Comparison of ENCODE assay signal across 24 cellular contexts in genomic region chr20:16411361-16411760, GRCh38.
DNase-seq lines count a peak whose midpoint lies in the region; ATAC-seq, FAIRE-seq and TF ChIP-seq lines count a peak whose summit lies in the region.
"Had no signal": no experiment of that assay in that cellular context is flagged by ENCODE, and none has a peak within 500 bp of the region (broad histone marks: within the 10 kb centered on the region; RNA-seq: fewer than 3 reads in every experiment).

No MANE protein-coding gene starts in this region.

- H3K4me2 ChIP-seq in K562 (ENCODE audit: insufficient read depth, low read length): peak overlapping the region; percentile 6; the same call in 1 of the 2 replicates
- H3K4me2 ChIP-seq: BLaER1 treated with 17β-estradiol and CSF1 and Interleukin-3, amounts not matched to agents 10 nM and 100 nM had no signal

- no peak overlapping the region for H2AFZ ChIP-seq in K562 (ENCODE audit: low read depth, low read length)

- peak; percentile 76; the same call in 1 of the 2 replicates for TF ChIP-seq EP300 in K562 (IDR thresholded peaks at IDR 0.05; ENCODE audit: low read length)
- no peak for TF ChIP-seq EP300 in esophagus muscularis mucosa (IDR thresholded peaks at IDR 0.05)

- H3K27me3 Mint-ChIP-seq in activated T-helper 1 cell treated with anti-CD3 and anti-CD28 coated beads, Interleukin-12 subunit alpha, Interleukin-12 subunit beta, Interleukin-2, Interleukin-4 antibody, amounts not matched to agents 30 ng/mL and 10 ng/mL and 1 ng/mL, durations not matched to agents 14 hours and 24 hours and 36 hours (ENCODE audit: insufficient read depth): no peaks in the 10 kb centered on the region
- H3K27me3 Mint-ChIP-seq: B cell; CD4-positive, alpha-beta T cell had no signal

- no TSS peak for BruUV-seq in K562 (replicated peaks; lab: Mats Ljungman, UMichigan)

- no peaks in the 10 kb centered on the region for H3K9me1 ChIP-seq in K562 (ENCODE audit: control insufficient read depth, insufficient read depth, low read length)

- WGBS in K562 (ENCODE audit: insufficient coverage, low coverage, missing lambda C conversion rate): 42% methylated on average over 3 of the region's 3 CpGs
- 98% methylated on average over 3 of the region's 3 CpGs for WGBS in esophagus muscularis mucosa

- no peak for TF ChIP-seq RAD21 in K562 (CRISPR knock-in tag; conservative IDR thresholded peaks at IDR 0.05 in 1 of 2, IDR thresholded peaks at IDR 0.05 in 1 of 2)

- CTCF ChIA-PET in K562 (lab: Yijun Ruan, JAX; ENCODE audit: low intra/inter-chr PET ratio): no interaction called here

- H3K4me3 Mint-ChIP-seq in activated T-helper 1 cell treated with anti-CD3 and anti-CD28 coated beads, Interleukin-12 subunit alpha, Interleukin-12 subunit beta, Interleukin-2, Interleukin-4 antibody, amounts not matched to agents 30 ng/mL and 10 ng/mL and 1 ng/mL, durations not matched to agents 14 hours and 24 hours and 36 hours: no peak overlapping the region
- H3K4me3 Mint-ChIP-seq: B cell; CD4-positive, alpha-beta T cell; CD8-positive, alpha-beta T cell had no signal

- no peaks in the 10 kb centered on the region; the same call in 1 of the 2 replicates for H3K9me3 ChIP-seq in K562 (replicated peaks; ENCODE audit: control insufficient read depth, insufficient read depth, low read depth, low read length)
- H3K9me3 ChIP-seq in esophagus muscularis mucosa: peaks cover 0 to 10% (median 5%) of the 10 kb centered on the region in 4 donors

- H3K79me2 ChIP-seq in K562 (ENCODE audit: control insufficient read depth, insufficient read depth, low read length): no peaks in the 10 kb centered on the region

- in situ Hi-C loops in K562 (cut with MboI): no loop called here

- TF ChIP-seq POLR2A in K562 (conservative IDR thresholded peaks at IDR 0.05) (no peak), esophagus muscularis mucosa (IDR thresholded peaks at IDR 0.05; ENCODE audit: low read depth) (no peak)

- TF ChIP-seq CTCF in K562 (IDR thresholded peaks at IDR 0.05 in 2 of 3, conservative IDR thresholded peaks at IDR 0.05 in 1 of 3; ENCODE audit: insufficient read depth in 2 of 3, low read depth in 1 of 3, low read length in 3 of 3) (no peak), esophagus muscularis mucosa (IDR thresholded peaks at IDR 0.05) (no peak)

- H3K36me3 ChIP-seq in K562 (ENCODE audit: control insufficient read depth, insufficient read depth, low read length) (no peaks in the 10 kb centered on the region), esophagus muscularis mucosa (peaks cover 0 to 19% (median 1%) of the 10 kb centered on the region in 4 donors)

- H3K4me1 Mint-ChIP-seq in activated T-helper 1 cell treated with anti-CD3 and anti-CD28 coated beads, Interleukin-12 subunit alpha, Interleukin-12 subunit beta, Interleukin-2, Interleukin-4 antibody, amounts not matched to agents 30 ng/mL and 10 ng/mL and 1 ng/mL, durations not matched to agents 14 hours and 24 hours and 36 hours (ENCODE audit: low read depth): no peaks in the 10 kb centered on the region
- H3K4me1 Mint-ChIP-seq: B cell had no signal

- H3K4me3 ChIP-seq in K562 (no peak overlapping the region), esophagus muscularis mucosa (no peak overlapping the region)
- H3K4me3 ChIP-seq: BLaER1 treated with 17β-estradiol and CSF1 and Interleukin-3, amounts not matched to agents 10 nM and 100 nM had no signal

- H3K27ac ChIP-seq in K562 (ENCODE audit: extremely low read depth, low read depth, low read length) (peak overlapping the region; percentile 35; the same call in 1 of the 3 replicates), esophagus muscularis mucosa (replicated peaks in 1 of 4) (no peak overlapping the region)
- H3K27ac ChIP-seq: BLaER1 treated with 17β-estradiol and CSF1 and Interleukin-3, amounts not matched to agents 10 nM and 100 nM; C4-2B had no signal

- POLR2A ChIA-PET in K562 (lab: Yijun Ruan, JAX): no interaction called here

- no peak overlapping the region for H3K27ac Mint-ChIP-seq in activated T-helper 1 cell treated with anti-CD3 and anti-CD28 coated beads, Interleukin-12 subunit alpha, Interleukin-12 subunit beta, Interleukin-2, Interleukin-4 antibody, amounts not matched to agents 30 ng/mL and 10 ng/mL and 1 ng/mL, durations not matched to agents 14 hours and 24 hours and 36 hours
- H3K27ac Mint-ChIP-seq: B cell; CD4-positive, alpha-beta T cell; CD8-positive, alpha-beta T cell had no signal

- peak; percentile 85 for ATAC-seq in K562
- ATAC-seq: CD8-positive, alpha-beta T cell had no signal

- DNase-seq in CMK (ENCODE audit: low read depth) (peak; percentile 24), K562 (ENCODE audit: extremely low read depth in 1 of 4, low spot score in 3 of 4) (peak; percentile 4 to 58 (median 21)), esophagus muscularis mucosa (ENCODE audit: extremely low spot score) (peak; percentile 14)
- DNase-seq in activated CD4-positive, alpha-beta T cell treated with anti-CD3 and anti-CD28 coated beads, Interleukin-2, amount 50 U/mL, for 48 hours: no peak
- DNase-seq in activated T-helper 1 cell treated with anti-CD3 and anti-CD28 coated beads, Interleukin-12 subunit alpha, Interleukin-12 subunit beta, Interleukin-2, Interleukin-4 antibody, amounts not matched to agents 30 ng/mL and 10 ng/mL and 1 ng/mL, durations not matched to agents 14 hours and 24 hours and 36 hours (ENCODE audit: low spot score): no peak
- no peak for DNase-seq in central memory CD4-positive, alpha-beta T cell
- DNase-seq: 8988T; AML-193; CD4-positive, alpha-beta T cell; CD8-positive, alpha-beta T cell; COR-L47; DMS 273 treated with DMSO at 0.1 percent for 48 hours; DMS153; DMS53; DMS79; DND-41; EL; GDM1 had no signal

- H4K20me1 ChIP-seq in K562 (replicated peaks; ENCODE audit: control insufficient read depth, insufficient read depth, low read length): no peaks in the 10 kb centered on the region
- H4K20me1 ChIP-seq: BLaER1 treated with 17β-estradiol and CSF1 and Interleukin-3, amounts not matched to agents 10 nM and 100 nM had no signal

- H3K4me1 ChIP-seq in K562 (replicated peaks in 1 of 2; ENCODE audit: control insufficient read depth in 2 of 2, insufficient read depth in 2 of 2, low read length in 2 of 2) (peaks cover 0 to 17% of the 10 kb centered on the region in 2 experiments; a peak in 2 of 5 replicates), esophagus muscularis mucosa (no peaks in the 10 kb centered on the region)
- H3K4me1 ChIP-seq: BLaER1 treated with 17β-estradiol and CSF1 and Interleukin-3, amounts not matched to agents 10 nM and 100 nM had no signal

- H3K27me3 ChIP-seq in K562 (ENCODE audit: control insufficient read depth in 2 of 2, insufficient read depth in 2 of 2, low read length in 2 of 2): no peaks in the 10 kb centered on the region
- H3K27me3 ChIP-seq in esophagus muscularis mucosa: no peaks in the 10 kb centered on the region
- H3K27me3 ChIP-seq: BLaER1 treated with 17β-estradiol and CSF1 and Interleukin-3, amounts not matched to agents 10 nM and 100 nM had no signal

- peaks cover 1% of the 10 kb centered on the region for H3K36me3 Mint-ChIP-seq in activated T-helper 1 cell treated with anti-CD3 and anti-CD28 coated beads, Interleukin-12 subunit alpha, Interleukin-12 subunit beta, Interleukin-2, Interleukin-4 antibody, amounts not matched to agents 30 ng/mL and 10 ng/mL and 1 ng/mL, durations not matched to agents 14 hours and 24 hours and 36 hours (ENCODE audit: low read depth)

- no peak overlapping the region for H3K9ac ChIP-seq in K562 (ENCODE audit: insufficient read depth in 1 of 2, low read depth in 2 of 2, low read length in 2 of 2)
- H3K9ac ChIP-seq: BLaER1 treated with 17β-estradiol and CSF1 and Interleukin-3, amounts not matched to agents 10 nM and 100 nM had no signal

- H3K9me3 Mint-ChIP-seq in activated T-helper 1 cell treated with anti-CD3 and anti-CD28 coated beads, Interleukin-12 subunit alpha, Interleukin-12 subunit beta, Interleukin-2, Interleukin-4 antibody, amounts not matched to agents 30 ng/mL and 10 ng/mL and 1 ng/mL, durations not matched to agents 14 hours and 24 hours and 36 hours: no peaks in the 10 kb centered on the region
- H3K9me3 Mint-ChIP-seq: CD4-positive, alpha-beta T cell had no signal

- peak; percentile 81 for FAIRE-seq in K562 (lab: Jason Lieb, UNC)
- FAIRE-seq: A204.1, GM12891, GM19239 had no signal

- intact Hi-C loops in K562 (cut with micrococcal nuclease) (no loop called here), esophagus muscularis mucosa (cut with DNase I) (no loop called here)
- intact Hi-C loops in activated T-helper 1 cell treated with anti-CD3 and anti-CD28 coated beads, Interleukin-12 subunit alpha, Interleukin-12 subunit beta, Interleukin-2, Interleukin-4 antibody, amounts not matched to agents 30 ng/mL and 10 ng/mL and 1 ng/mL, durations not matched to agents 14 hours and 24 hours and 36 hours (cut with micrococcal nuclease): no loop called here

TF ChIP-seq in K562, 482 proteins besides CTCF, POLR2A, EP300 and RAD21 (continues in another document):
- TF ChIP-seq POLR2AphosphoS5 (IDR thresholded peaks at IDR 0.05; ENCODE audit: control insufficient read depth, insufficient read depth, low read depth, low read length): peak; percentile 77
- TF ChIP-seq SMARCA4 (IDR thresholded peaks at IDR 0.05): peak; percentile 73
- TF ChIP-seq GATA2 (CRISPR knock-in tag; IDR thresholded peaks at IDR 0.05): peak; percentile 83
- peak; percentile 59; the same call in 1 of the 2 replicates for TF ChIP-seq FOXM1 (IDR thresholded peaks at IDR 0.05; ENCODE audit: low read depth)
- no peak for TF ChIP-seq FOXM1 (CRISPR knock-in tag; IDR thresholded peaks at IDR 0.05; ENCODE audit: low read depth)
- TF ChIP-seq ZNF384 (IDR thresholded peaks at IDR 0.05; ENCODE audit: low read depth, low read length): peak; percentile 90
- TF ChIP-seq CBFB (CRISPR knock-in tag; IDR thresholded peaks at IDR 0.05): no peak
- TF ChIP-seq CBFA2T3 (IDR thresholded peaks at IDR 0.05): peak; percentile 92
- TF ChIP-seq CBFA2T2 (conservative IDR thresholded peaks at IDR 0.05): peak; percentile 85
- TF ChIP-seq JUND (IDR thresholded peaks at IDR 0.05; ENCODE audit: borderline replicate concordance, low read depth, low read length): peak; percentile 15; the same call in 1 of the 2 replicates
- TF ChIP-seq JUND (tag; IDR thresholded peaks at IDR 0.05; ENCODE audit: borderline replicate concordance, low read depth, low read length): no peak
- peak; percentile 92 for TF ChIP-seq TAL1 (IDR thresholded peaks at IDR 0.05)
- 0 out of 2 replicates have a peak, but pooled peaks have one; percentile 13 for TF ChIP-seq KLF16 (IDR thresholded peaks at IDR 0.05)
- peak; percentile 59; the same call in 1 of the 2 replicates for TF ChIP-seq PML (IDR thresholded peaks at IDR 0.05; ENCODE audit: low read length)
- peak; percentile 81 for TF ChIP-seq NCOR1 (IDR thresholded peaks at IDR 0.05)
- TF ChIP-seq NFIC (IDR thresholded peaks at IDR 0.05): peak; percentile 55
- TF ChIP-seq ATF7 (IDR thresholded peaks at IDR 0.05): peak; percentile 24; the same call in 1 of the 2 replicates
- TF ChIP-seq HDAC1 (IDR thresholded peaks at IDR 0.05): no peak
- no peak for TF ChIP-seq HMG20B (CRISPR knock-in tag; IDR thresholded peaks at IDR 0.05)
- TF ChIP-seq STAT5A (IDR thresholded peaks at IDR 0.05; ENCODE audit: borderline replicate concordance, low read length): peak; percentile 67

Comparison
In these comparisons a context has a peak if more than half of its experiments do, and no peak if none do; other contexts are left out.
1. DNase-seq: peak in CMK (single experiment), K562 (4 of 4) and esophagus muscularis mucosa (single experiment); none in activated CD4-positive, alpha-beta T cell treated with anti-CD3 and anti-CD28 coated beads, Interleukin-2, amount 50 U/mL, for 48 hours (0 of 2), activated T-helper 1 cell treated with anti-CD3 and anti-CD28 coated beads, Interleukin-12 subunit alpha, Interleukin-12 subunit beta, Interleukin-2, Interleukin-4 antibody, amounts not matched to agents 30 ng/mL and 10 ng/mL and 1 ng/mL, durations not matched to agents 14 hours and 24 hours and 36 hours (single experiment) and central memory CD4-positive, alpha-beta T cell (single experiment).